Comparison of ENCODE assay signal across 13 cellular contexts in the genomic region with DNA sequence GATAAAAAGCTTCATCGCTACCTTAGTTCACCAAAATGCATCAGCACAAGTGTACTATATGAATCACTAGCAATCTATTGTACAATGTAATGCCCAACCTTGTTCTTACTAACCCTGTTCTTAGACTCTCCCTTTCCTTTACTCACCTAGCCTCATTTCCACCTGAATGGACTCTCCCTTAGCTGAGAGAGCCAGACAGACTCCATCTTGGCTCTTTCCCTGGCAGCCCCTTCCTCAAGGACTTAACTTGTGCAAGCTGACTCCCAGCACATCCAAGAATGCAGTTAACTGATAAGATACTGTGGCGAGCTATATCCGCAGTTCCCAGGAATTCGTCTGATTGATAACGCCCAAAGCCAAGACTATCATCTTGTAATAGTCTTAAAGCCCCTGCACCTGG. TPM values are rescaled to one million over a fixed set of nuclear protein-coding genes. Genes with fewer than 3 reads are reported as not detected.
A peak's percentile ranks its signal among the peaks of the same experiment; 100 is the strongest.
DNase-seq lines count a peak whose midpoint lies in the region; TF ChIP-seq lines count a peak whose summit lies in the region.
"Not testable (repeated sequence)": the region's sequence is repeated elsewhere in the genome, so short reads cannot be mapped to it uniquely, and the experiment has no call there.
"Had no signal": no experiment of that assay in that cellular context is flagged by ENCODE, and none has a peak within 500 bp of the region (broad histone marks: within the 10 kb centered on the region; RNA-seq: fewer than 3 reads in every experiment).

No MANE protein-coding gene starts in this region.

- H3K36me3 ChIP-seq in OCI-LY7 (ENCODE audit: insufficient read depth, low read length); cardiac muscle cell: not testable (repeated sequence)
- H3K36me3 ChIP-seq in endodermal cell (ENCODE audit: control insufficient read depth, insufficient read depth, low read length) (peaks cover 33% of the 10 kb centered on the region), trophoblast cell (ENCODE audit: control insufficient read depth in 1 of 2, insufficient read depth in 2 of 2, low read length in 2 of 2) (peaks cover 25 to 37% of the 10 kb centered on the region in 2 experiments)

- H3K79me1 ChIP-seq in H9 (ENCODE audit: insufficient read depth, low read depth, low read length, poor library complexity, severe bottlenecking) = not testable (repeated sequence)
- peaks cover 59% of the 10 kb centered on the region for H3K79me1 ChIP-seq in trophoblast cell (ENCODE audit: low read length)

- not testable (repeated sequence) for H4K12ac ChIP-seq in trophoblast cell (ENCODE audit: low read depth, low read length)

- H2BK20ac ChIP-seq in H9 (ENCODE audit: low read depth, low read length, poor library complexity, severe bottlenecking) = not testable (repeated sequence)

- H2BK5ac ChIP-seq in H9 (ENCODE audit: insufficient read length, low read length) = not testable (repeated sequence)
- H2BK5ac ChIP-seq in trophoblast cell (ENCODE audit: low read depth, low read length, poor library complexity) = peak overlapping the region; percentile 50

- CTCF ChIA-PET in OCI-LY7 (lab: Charles Lee; ENCODE audit: unreplicated experiment) = not testable (repeated sequence)

- no CpG with 5 or more reads among the region's 5 CpGs for WGBS in H9 (ENCODE audit: extremely low coverage, insufficient read length, low lambda C conversion rate)
- WGBS in endodermal cell (ENCODE audit: insufficient coverage in 1 of 2, insufficient read length in 1 of 2), 2 experiments = 48 to 88% methylated on average over 1 to 5 of the region's 5 CpGs
- no CpG with 5 or more reads among the region's 5 CpGs for WGBS in trophoblast cell (ENCODE audit: extremely low coverage, insufficient coverage, insufficient read length)

- H3K27me3 ChIP-seq in H9 (ENCODE audit: insufficient read depth, low read length); endodermal cell (ENCODE audit: control insufficient read depth, insufficient read depth, low read length, poor library complexity, severe bottlenecking); cardiac muscle cell; trophoblast cell (ENCODE audit: insufficient read depth, low read length): not testable (repeated sequence)

- H3K14ac ChIP-seq in H9 (ENCODE audit: insufficient read depth, low read length); trophoblast cell (ENCODE audit: low read length): not testable (repeated sequence)

- not testable (repeated sequence) for H4K20me1 ChIP-seq in H9 (ENCODE audit: control insufficient read depth, insufficient read depth, insufficient read length); OCI-LY7 (ENCODE audit: insufficient read depth, low read length)

- H3K4me1 Mint-ChIP-seq in H9 = peaks cover 67 to 69% of the 10 kb centered on the region in 2 experiments
- H3K4me1 Mint-ChIP-seq in endodermal cell = peaks cover 83% of the 10 kb centered on the region
- peaks cover 28% of the 10 kb centered on the region for H3K4me1 Mint-ChIP-seq in type B pancreatic cell (ENCODE audit: unreplicated experiment)

- not testable (repeated sequence) for H3K23ac ChIP-seq in H9 (ENCODE audit: insufficient read length, low read depth, low read length); trophoblast cell (ENCODE audit: low read length)

- not testable (repeated sequence) for H2AFZ ChIP-seq in H9 (ENCODE audit: low read length); OCI-LY7 (ENCODE audit: low read length); trophoblast cell (ENCODE audit: insufficient read depth, low read length, poor library complexity)

- not testable (repeated sequence) for H3K4me1 ChIP-seq in H9 (ENCODE audit: insufficient read depth, low read length)
- H3K4me1 ChIP-seq in OCI-LY7 (ENCODE audit: insufficient read depth, low read length, poor library complexity, severe bottlenecking) (peaks cover 35% of the 10 kb centered on the region), endodermal cell (ENCODE audit: control insufficient read depth, insufficient read depth, low read length) (peaks cover 17% of the 10 kb centered on the region), cardiac muscle cell (ENCODE audit: low read depth) (peaks cover 33% of the 10 kb centered on the region), trophoblast cell (ENCODE audit: control insufficient read depth in 1 of 2, insufficient read depth in 2 of 2, low read length in 2 of 2) (peaks cover 30 to 35% of the 10 kb centered on the region in 2 experiments)

- not testable (repeated sequence) for H3T11ph ChIP-seq in H9 (ENCODE audit: low read length)

- POLR2A ChIA-PET in OCI-LY7 (lab: Charles Lee) = not testable (repeated sequence)

- not testable (repeated sequence) for H4K8ac ChIP-seq in H9 (replicated peaks; ENCODE audit: insufficient read length, low read depth, low read length); trophoblast cell (ENCODE audit: low read depth, low read length)

- H4K91ac ChIP-seq in H9 (ENCODE audit: insufficient read length, low read depth, low read length) = not testable (repeated sequence)
- H4K91ac ChIP-seq in trophoblast cell (ENCODE audit: low read depth, low read length) = peak overlapping the region; percentile 50

- intact Hi-C loops in OCI-LY7 (cut with micrococcal nuclease; ENCODE audit: unreplicated experiment) = not testable (repeated sequence)

- H2AK5ac ChIP-seq in H9 (ENCODE audit: insufficient read length, low read length); trophoblast cell (ENCODE audit: low read length): not testable (repeated sequence)

- H3K27ac Mint-ChIP-seq in H9 (peak overlapping the region; percentile 99 to 100 (median 99)), endodermal cell (peak overlapping the region; percentile 98), type B pancreatic cell (peak overlapping the region; percentile 59)

- H3K18ac ChIP-seq in H9 (ENCODE audit: insufficient read length, low read depth, low read length); trophoblast cell (ENCODE audit: low read length): not testable (repeated sequence)

- peak overlapping the region; percentile 67 for H3K27ac ChIP-seq in H9 (ENCODE audit: insufficient read length, low read depth, low read length)
- peak overlapping the region; percentile 87 for H3K27ac ChIP-seq in OCI-LY7 (ENCODE audit: low read depth, low read length, poor library complexity, severe bottlenecking)
- peak overlapping the region; percentile 27 for H3K27ac ChIP-seq in endodermal cell (ENCODE audit: low read depth, low read length)
- peak overlapping the region; percentile 95 for H3K27ac ChIP-seq in cardiac muscle cell
- H3K27ac ChIP-seq in trophoblast cell (ENCODE audit: low read depth, low read length) = peak overlapping the region; percentile 96

- H3K36me3 Mint-ChIP-seq in H9 (ENCODE audit: insufficient read depth in 1 of 3, low read depth in 3 of 3); type B pancreatic cell: not testable (repeated sequence)
- peaks cover 22% of the 10 kb centered on the region for H3K36me3 Mint-ChIP-seq in endodermal cell (ENCODE audit: low read depth)

- H3K9me2 ChIP-seq in OCI-LY7 (ENCODE audit: insufficient read depth, low read length) = not testable (repeated sequence)

- H3K56ac ChIP-seq in H9 (ENCODE audit: insufficient read length, low read depth, low read length) = not testable (repeated sequence)

- H3K9ac ChIP-seq in H9 (ENCODE audit: extremely low read depth, insufficient read length, low read length); trophoblast cell (ENCODE audit: low read length): not testable (repeated sequence)
- peak overlapping the region; percentile 68 for H3K9ac ChIP-seq in endodermal cell (ENCODE audit: extremely low read depth, low read length, poor library complexity, severe bottlenecking)

- H3K4me3 Mint-ChIP-seq in H9 (peak overlapping the region in 1 of 2 experiments; percentile 15; a peak in 1 of 5 replicates), endodermal cell (peak overlapping the region; percentile 61)
- H3K4me3 Mint-ChIP-seq in type B pancreatic cell = not testable (repeated sequence)

- TF ChIP-seq CTCF in H9 (conservative IDR thresholded peaks at IDR 0.05); OCI-LY7 (conservative IDR thresholded peaks at IDR 0.05; ENCODE audit: low read length); endodermal cell (conservative IDR thresholded peaks at IDR 0.05); cardiac muscle cell (IDR thresholded peaks at IDR 0.05; ENCODE audit: low read depth, low read length); type B pancreatic cell (conservative IDR thresholded peaks at IDR 0.05): not testable (repeated sequence)

- not testable (repeated sequence) for H3K27me3 Mint-ChIP-seq in H9 (ENCODE audit: low read depth); endodermal cell (ENCODE audit: insufficient read depth); type B pancreatic cell

- DNase-seq in H9; OCI-LY7 (ENCODE audit: low spot score); cardiac muscle cell (ENCODE audit: low read depth in 1 of 2, low spot score in 1 of 2); type B pancreatic cell (ENCODE audit: extremely low spot score, unreplicated experiment): not testable (repeated sequence)
- DNase-seq in endodermal cell (peak; percentile 39), mesenteric fat pad (ENCODE audit: low spot score) (peak; percentile 6), trophoblast cell (peak in 1 of 2 donors; percentile 27)

- not testable (repeated sequence) for H3K9me3 Mint-ChIP-seq in H9, endodermal cell, type B pancreatic cell

- H3K4me3 ChIP-seq in OCI-LY7 (ENCODE audit: low read depth, low read length, poor library complexity, severe bottlenecking); cardiac muscle cell; trophoblast cell (ENCODE audit: low read depth, low read length): not testable (repeated sequence)
- H3K4me3 ChIP-seq in endodermal cell (ENCODE audit: low read length) = peak overlapping the region; percentile 76

- not testable (repeated sequence) for H4K5ac ChIP-seq in H9 (ENCODE audit: insufficient read length, low read depth, low read length)

- BruUV-seq in OCI-LY7 (replicated peaks; lab: Mats Ljungman, UMichigan) = not testable (repeated sequence)

- not testable (repeated sequence) for H2BK12ac ChIP-seq in H9 (ENCODE audit: insufficient read length, low read depth, low read length); trophoblast cell (ENCODE audit: low read length)

- H2BK120ac ChIP-seq in H9 (ENCODE audit: low read depth, low read length, poor library complexity, severe bottlenecking) = not testable (repeated sequence)
- peak overlapping the region; percentile 36 for H2BK120ac ChIP-seq in trophoblast cell (ENCODE audit: insufficient read depth, low read length, poor library complexity)

- H3K79me2 ChIP-seq in H9 (ENCODE audit: insufficient read depth, low read length); OCI-LY7 (ENCODE audit: insufficient read depth, low read depth, low read length): not testable (repeated sequence)
- H3K79me2 ChIP-seq in trophoblast cell (ENCODE audit: control insufficient read depth, insufficient read depth, low read length, poor library complexity) = peaks cover 37% of the 10 kb centered on the region

- not testable (repeated sequence) for H3K4me2 ChIP-seq in H9 (ENCODE audit: insufficient read depth, insufficient read length, low read length); OCI-LY7 (ENCODE audit: low read length)
- H3K4me2 ChIP-seq in trophoblast cell (ENCODE audit: low read length) = peak overlapping the region; percentile 29

- H3K4ac ChIP-seq in H9 (ENCODE audit: low read depth, low read length); trophoblast cell (ENCODE audit: low read depth, low read length): not testable (repeated sequence)

- not testable (repeated sequence) for H2BK15ac ChIP-seq in H9 (ENCODE audit: low read depth, low read length)

- H3K23me2 ChIP-seq in H9 (ENCODE audit: insufficient read length, low read depth, low read length, poor library complexity, severe bottlenecking) = not testable (repeated sequence)

- H3K9me3 ChIP-seq in H9 (ENCODE audit: control insufficient read depth, low read depth, low read length); OCI-LY7 (ENCODE audit: low read length); endodermal cell (ENCODE audit: control insufficient read depth, low read length); cardiac muscle cell (ENCODE audit: low read depth); trophoblast cell (ENCODE audit: insufficient read depth, low read depth, low read length): not testable (repeated sequence)

RNA-seq across cellular contexts. Expression of gene ERVH48-1, which starts 10.9 kb away (rescaled TPM):
- total RNA-seq in H9 (2021) (234 and 238 TPM in 2 replicates), OCI-LY7 (2022) (not detected in 2 replicates), endodermal cell (100 to 1,000 TPM in 1 of 2 donors, 10 to 100 TPM in 1; 34.0 to 186 TPM), cardiac muscle cell (0.07 and 0.42 TPM in 2 replicates), mesenteric fat pad (not detected), type B pancreatic cell (ENCODE audit: low replicate concordance) (1.8 TPM in 1 of 2 replicates, not detected in the other)
- 0.09 TPM in 1 of 2 replicates, not detected in the other for total RNA-seq in OCI-LY7 (2014; rRNA removed; shearing (Covaris generic))
- polyA plus RNA-seq in endodermal cell (2013, experiment 1 of 2) = 15.1 TPM
- 15.2 TPM for polyA plus RNA-seq in endodermal cell (2013, experiment 2 of 2)
- 0.11 and 0.24 TPM in 2 replicates for polyA plus RNA-seq in cardiac muscle cell
- polyA plus RNA-seq in trophoblast cell (2013) = 132 and 143 TPM in 2 replicates
- total RNA-seq: H4 had no signal
- polyA plus RNA-seq: A549, AG04450, BJ, CD14-positive monocyte, IgD-negative memory B cell had no signal

RNA-seq across cellular contexts. Expression of gene PKNOX1, which starts 38.0 kb away (rescaled TPM):
- 38.1 and 43.4 TPM in 2 replicates for total RNA-seq in H9 (2021)
- total RNA-seq in OCI-LY7 (2014; rRNA removed; shearing (Covaris generic)) = 23.7 and 25.5 TPM in 2 replicates
- total RNA-seq in OCI-LY7 (2022) = 23.4 and 32.9 TPM in 2 replicates
- total RNA-seq in endodermal cell = 10 to 100 TPM; 25.9 to 29.9 TPM
- polyA plus RNA-seq in endodermal cell (2013, experiment 1 of 2) = 18.6 TPM
- polyA plus RNA-seq in endodermal cell (2013, experiment 2 of 2) = 17.6 TPM
- total RNA-seq in cardiac muscle cell = 8.1 and 10.5 TPM in 2 replicates
- 10.5 and 15.1 TPM in 2 replicates for polyA plus RNA-seq in cardiac muscle cell
- 18.1 TPM for total RNA-seq in mesenteric fat pad
- polyA plus RNA-seq in trophoblast cell (2013) = 13.4 and 13.7 TPM in 2 replicates
- 14.6 and 25.4 TPM in 2 replicates for total RNA-seq in type B pancreatic cell (ENCODE audit: low replicate concordance)

RNA-seq across cellular contexts. Expression of gene NDUFV3, which starts 43.3 kb away (rescaled TPM):
- 32.6 and 35.6 TPM in 2 replicates for total RNA-seq in H9 (2021)
- 23.1 and 40.8 TPM in 2 replicates for total RNA-seq in OCI-LY7 (2014; rRNA removed; shearing (Covaris generic))
- 28.2 and 29.4 TPM in 2 replicates for total RNA-seq in OCI-LY7 (2022)
- total RNA-seq in endodermal cell = 10 to 100 TPM; 25.8 to 27.2 TPM
- polyA plus RNA-seq in endodermal cell (2013, experiment 1 of 2) = 23.5 TPM
- polyA plus RNA-seq in endodermal cell (2013, experiment 2 of 2) = 24.3 TPM
- 28.9 and 50.5 TPM in 2 replicates for total RNA-seq in cardiac muscle cell
- 47.5 and 55.1 TPM in 2 replicates for polyA plus RNA-seq in cardiac muscle cell
- 40.8 TPM for total RNA-seq in mesenteric fat pad
- 27.2 and 27.8 TPM in 2 replicates for polyA plus RNA-seq in trophoblast cell (2013)
- 38.6 and 43.3 TPM in 2 replicates for total RNA-seq in type B pancreatic cell (ENCODE audit: low replicate concordance)

RNA-seq across cellular contexts. Expression of gene WDR4, which starts 57.0 kb away (rescaled TPM):
- 53.0 and 54.4 TPM in 2 replicates for total RNA-seq in H9 (2021)
- total RNA-seq in OCI-LY7 (2014; rRNA removed; shearing (Covaris generic)) = 38.1 and 45.7 TPM in 2 replicates
- total RNA-seq in OCI-LY7 (2022) = 62.2 and 73.8 TPM in 2 replicates
- total RNA-seq in endodermal cell = 10 to 100 TPM; 26.7 to 33.5 TPM
- 9.5 TPM for polyA plus RNA-seq in endodermal cell (2013, experiment 1 of 2)
- 9.6 TPM for polyA plus RNA-seq in endodermal cell (2013, experiment 2 of 2)
- total RNA-seq in cardiac muscle cell = 8.1 and 8.8 TPM in 2 replicates
- polyA plus RNA-seq in cardiac muscle cell = 5.5 and 9.3 TPM in 2 replicates
- total RNA-seq in mesenteric fat pad = 18.6 TPM
- 9.7 and 10.0 TPM in 2 replicates for polyA plus RNA-seq in trophoblast cell (2013)
- 19.1 and 25.6 TPM in 2 replicates for total RNA-seq in type B pancreatic cell (ENCODE audit: low replicate concordance)

Comparison
In these comparisons a context has a peak if more than half of its experiments do, and no peak if none do; other contexts are left out.
1. H3K27ac ChIP-seq: peak in every context shown above with its lines; median percentile 96 in trophoblast cell; 95 in cardiac muscle cell; 87 in OCI-LY7; 67 in H9; 27 in endodermal cell.
2. RNA of gene ERVH48-1, which starts 10.9 kb away (total RNA-seq): 234 to 238 TPM in H9 and 34.0 to 186 TPM in endodermal cell; 0.07 to 0.42 TPM in cardiac muscle cell, 0.09 TPM in OCI-LY7, not detected in mesenteric fat pad (single experiment) and 1.8 TPM in type B pancreatic cell; every median in the first group is over 10 times any median in the second.
3. Peak in every context shown above with its lines, with median percentiles within 50 percentile points of each other: H3K27ac Mint-ChIP-seq.